Comparison of ENCODE assay signal across 9 cellular contexts in the genomic region with DNA sequence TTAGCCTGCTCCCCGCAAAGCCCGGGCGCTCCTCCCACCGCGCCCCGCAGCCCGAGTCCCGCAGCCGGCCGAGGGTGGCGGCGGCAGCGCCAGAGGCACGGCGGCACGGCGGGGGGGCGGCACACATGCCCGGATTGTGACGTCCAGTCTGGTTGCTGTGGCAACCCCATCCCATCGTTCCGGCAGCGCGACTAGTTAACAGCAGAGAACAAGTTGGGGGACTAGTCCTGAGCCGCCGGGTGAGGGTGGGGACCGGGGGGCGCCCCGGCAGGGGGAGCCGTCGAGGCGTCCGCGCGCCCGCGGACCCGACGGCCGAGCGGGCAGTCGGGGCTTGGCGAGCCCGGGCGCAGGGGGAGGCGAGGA. TPM values are rescaled to one million over a fixed set of nuclear protein-coding genes. Genes with fewer than 3 reads are reported as not detected.
DNase-seq lines count a peak whose midpoint lies in the region; ATAC-seq and TF ChIP-seq lines count a peak whose summit lies in the region.
"Had no signal": no experiment of that assay in that cellular context is flagged by ENCODE, and none has a peak within 500 bp of the region (broad histone marks: within the 10 kb centered on the region; RNA-seq: fewer than 3 reads in every experiment).

A gene (minus strand): TSS at position 107 of the 363 bp plus-strand sequence. CDS start 298 bp downstream, outside the sequence.

- H3K9me3 Mint-ChIP-seq in stimulated activated memory B cell treated with anti-CD40 and anti-IgM and Interleukin-4, amounts not matched to agents 10 μg/mL and 1 μg/mL and 100 μg/mL, for 72 hours, result no peaks in the 10 kb centered on the region

- peaks cover 44% of the 10 kb centered on the region for H3K27me3 Mint-ChIP-seq in stimulated activated memory B cell treated with anti-CD40 and anti-IgM and Interleukin-4, amounts not matched to agents 10 μg/mL and 1 μg/mL and 100 μg/mL, for 72 hours

- TF ChIP-seq CTCF in foreskin keratinocyte (conservative IDR thresholded peaks at IDR 0.05), result peak; percentile 21

- H3K27ac Mint-ChIP-seq in stimulated activated memory B cell treated with anti-CD40 and anti-IgM and Interleukin-4, amounts not matched to agents 10 μg/mL and 1 μg/mL and 100 μg/mL, for 72 hours, result no peak within 1 kb of the TSS

- peaks cover 71% of the 10 kb centered on the region for H3K27me3 ChIP-seq in foreskin keratinocyte

- peak; percentile 32 for DNase-seq in NCI-H510A treated with DMSO at 0.1 percent for 48 hours (lab: John Stamatoyannopoulos, UW)
- no peak for DNase-seq in NCI-H510A (lab: John Stamatoyannopoulos, UW)
- peak; percentile 39 for DNase-seq in NCI-H2171 treated with DMSO at 0.1 percent for 48 hours (lab: John Stamatoyannopoulos, UW)
- DNase-seq in foreskin keratinocyte, result no peak
- no peak for DNase-seq in NCI-H187 (lab: John Stamatoyannopoulos, UW)

- ATAC-seq in foreskin keratinocyte (no peak), HG03342 (IDR thresholded peaks at IDR 0.05; ENCODE audit: unreplicated experiment) (no peak), HG03432 (IDR thresholded peaks at IDR 0.05; ENCODE audit: unreplicated experiment) (no peak)
- ATAC-seq in stimulated activated memory B cell treated with anti-CD40 and anti-IgM and Interleukin-4, amounts not matched to agents 10 μg/mL and 1 μg/mL and 100 μg/mL, for 72 hours, result no peak

- H3K27ac ChIP-seq in foreskin keratinocyte, result no peak within 1 kb of the TSS
- H3K27ac ChIP-seq: C4-2B had no signal

- H3K4me3 Mint-ChIP-seq in stimulated activated memory B cell treated with anti-CD40 and anti-IgM and Interleukin-4, amounts not matched to agents 10 μg/mL and 1 μg/mL and 100 μg/mL, for 72 hours, result peak within 1 kb of the TSS; percentile 67

- peaks cover 9% of the 10 kb centered on the region for H3K36me3 Mint-ChIP-seq in stimulated activated memory B cell treated with anti-CD40 and anti-IgM and Interleukin-4, amounts not matched to agents 10 μg/mL and 1 μg/mL and 100 μg/mL, for 72 hours

- H3K4me1 ChIP-seq in foreskin keratinocyte, result peaks cover 3% of the 10 kb centered on the region

- H3K4me1 Mint-ChIP-seq in stimulated activated memory B cell treated with anti-CD40 and anti-IgM and Interleukin-4, amounts not matched to agents 10 μg/mL and 1 μg/mL and 100 μg/mL, for 72 hours, result peaks cover 39% of the 10 kb centered on the region

RNA-seq across cellular contexts. Expression of the gene that starts here (rescaled TPM):
- total RNA-seq in foreskin keratinocyte, result 0.04 and 0.10 TPM in 2 replicates
- 0.01 and 0.06 TPM in 2 replicates for polyA plus RNA-seq in foreskin keratinocyte

Comparison
In these comparisons a context has a peak if more than half of its experiments do, and no peak if none do; other contexts are left out.
1. DNase-seq: peak in NCI-H510A treated with DMSO at 0.1 percent for 48 hours (single experiment) and NCI-H2171 treated with DMSO at 0.1 percent for 48 hours (single experiment); none in NCI-H510A (single experiment), foreskin keratinocyte (0 of 2) and NCI-H187 (0 of 2).